Comparison of ENCODE assay signal across 23 cellular contexts in genomic region chr17:65000798-65001197, GRCh38.
"Had no signal": no experiment of that assay in that cellular context is flagged by ENCODE, and none has a peak within 500 bp of the region (broad histone marks: within the 10 kb centered on the region; RNA-seq: fewer than 3 reads in every experiment).

No MANE protein-coding gene starts in this region.

- H3K27ac Mint-ChIP-seq: activated CD8-positive, alpha-beta T cell treated with anti-CD3 and anti-CD28 coated beads, Interleukin-2, amount 10 ng/mL, durations not matched to agents 7 days and 5 days; activated naive CD8-positive, alpha-beta T cell treated with anti-CD3 and anti-CD28 coated beads for 36 hours; activated T-cell treated with anti-CD3 and anti-CD28 coated beads, Interleukin-2, amount 50 U/mL, for 24 hours; activated T-helper 1 cell treated with anti-CD3 and anti-CD28 coated beads, Interleukin-12 subunit alpha, Interleukin-12 subunit beta, Interleukin-2, Interleukin-4 antibody, amounts not matched to agents 30 ng/mL and 10 ng/mL and 1 ng/mL, durations not matched to agents 14 hours and 24 hours and 36 hours; T-helper 1 cell treated with Interleukin-12 subunit alpha and Interleukin-12 subunit beta and Interleukin-4 antibody, amounts not matched to agents 30 μg/mL and 1 μg/mL, for 36 hours had no signal

- H3K36me3 ChIP-seq: brain microvascular endothelial cell, cardiac muscle cell, SJSA1 had no signal

- H3K9me3 ChIP-seq: SJSA1 had no signal

- H3K27ac ChIP-seq: brain microvascular endothelial cell, cardiac muscle cell, SJSA1 had no signal

- H3K27me3 ChIP-seq: brain microvascular endothelial cell, cardiac muscle cell, SJSA1 had no signal

- H3K27me3 Mint-ChIP-seq: activated naive CD8-positive, alpha-beta T cell treated with anti-CD3 and anti-CD28 coated beads for 36 hours; activated T-cell treated with anti-CD3 and anti-CD28 coated beads, Interleukin-2, amount 50 U/mL, for 24 hours had no signal

- ATAC-seq: activated CD4-positive, CD25-positive, alpha-beta regulatory T cell treated with anti-CD3 and anti-CD28 coated beads, Interleukin-2, amount 50 U/mL, for 24 hours; activated CD8-positive, alpha-beta T cell treated with anti-CD3 and anti-CD28 coated beads, Interleukin-2, amount 10 ng/mL, durations not matched to agents 7 days and 5 days; PC-3; SK-N-SH treated with all-trans-retinoic acid at 6 μM for 48 hours had no signal

- H3K4me3 ChIP-seq: cardiac muscle cell, SJSA1 had no signal

- H3K4me3 Mint-ChIP-seq: activated CD8-positive, alpha-beta T cell treated with anti-CD3 and anti-CD28 coated beads, Interleukin-2, amount 10 ng/mL, durations not matched to agents 7 days and 5 days; activated naive CD8-positive, alpha-beta T cell treated with anti-CD3 and anti-CD28 coated beads for 36 hours; activated T-cell treated with anti-CD3 and anti-CD28 coated beads, Interleukin-2, amount 50 U/mL, for 24 hours; activated T-helper 1 cell treated with anti-CD3 and anti-CD28 coated beads, Interleukin-12 subunit alpha, Interleukin-12 subunit beta, Interleukin-2, Interleukin-4 antibody, amounts not matched to agents 30 ng/mL and 10 ng/mL and 1 ng/mL, durations not matched to agents 14 hours and 24 hours and 36 hours; T-helper 1 cell treated with Interleukin-12 subunit alpha and Interleukin-12 subunit beta and Interleukin-4 antibody, amounts not matched to agents 30 μg/mL and 1 μg/mL, for 36 hours had no signal

- DNase-seq: activated CD4-positive, alpha-beta T cell treated with anti-CD3 and anti-CD28 coated beads for 4 hours; activated CD8-positive, alpha-beta memory T cell treated with anti-CD3 and anti-CD28 coated beads, Interleukin-2, amount 50 U/mL, for 48 hours; activated CD8-positive, alpha-beta T cell treated with anti-CD3 and anti-CD28 coated beads, Interleukin-2, amount 10 ng/mL, durations not matched to agents 7 days and 5 days; activated effector memory CD4-positive, alpha-beta T cell treated with anti-CD3 and anti-CD28 coated beads, Interleukin-2, amount 50 U/mL, for 16 hours; activated naive CD4-positive, alpha-beta T cell treated with Interleukin-2 at 50 U/mL for 16 hours; activated naive CD8-positive, alpha-beta T cell treated with anti-CD3 and anti-CD28 coated beads for 36 hours; activated T-cell treated with anti-CD3 and anti-CD28 coated beads, Interleukin-2, amount 50 U/mL, for 24 hours; brain microvascular endothelial cell; cerebellar nuclear complex; MM.1S; NCI-H1105; NCI-H1436; NCI-H1694 treated with DMSO at 0.1 percent for 48 hours; NCI-H2029 treated with DMSO at 0.1 percent for 48 hours; NCI-H510A treated with DMSO at 0.1 percent for 48 hours; PC-3; SHP77 had no signal

- H3K9me3 Mint-ChIP-seq: activated T-cell treated with anti-CD3 and anti-CD28 coated beads, Interleukin-2, amount 50 U/mL, for 24 hours; activated T-helper 1 cell treated with anti-CD3 and anti-CD28 coated beads, Interleukin-12 subunit alpha, Interleukin-12 subunit beta, Interleukin-2, Interleukin-4 antibody, amounts not matched to agents 30 ng/mL and 10 ng/mL and 1 ng/mL, durations not matched to agents 14 hours and 24 hours and 36 hours; T-helper 1 cell treated with Interleukin-12 subunit alpha and Interleukin-12 subunit beta and Interleukin-4 antibody, amounts not matched to agents 30 μg/mL and 1 μg/mL, for 36 hours had no signal
